In genomic region chr10:5412277-5412941, GRCh38 we compare ENCODE assay signal across 8 cellular contexts. TPM values are rescaled to one million over a fixed set of nuclear protein-coding genes. Genes with fewer than 3 reads are reported as not detected.
DNase-seq lines count a peak whose midpoint lies in the region; ATAC-seq and TF ChIP-seq lines count a peak whose summit lies in the region.

Gene NET1 (plus strand): TSS chr10:5412557. CDS start chr10:5412693, 136 bp downstream.

- peak within 1 kb of the TSS; percentile 72 for H3K4me3 ChIP-seq in HUES6 (ENCODE audit: low read depth, low read length)
- peak within 1 kb of the TSS; percentile 89 for H3K4me3 ChIP-seq in OCI-LY7 (ENCODE audit: low read depth, low read length, poor library complexity, severe bottlenecking)
- peak within 1 kb of the TSS; percentile 76 to 80 for H3K4me3 ChIP-seq in esophagus (ENCODE audit: low read depth in 1 of 2, low read length in 2 of 2)
- peak within 1 kb of the TSS; percentile 72 to 80 for H3K4me3 ChIP-seq in mucosa of rectum (ENCODE audit: low read length in 2 of 2)

- intact Hi-C loops in OCI-LY7 (cut with micrococcal nuclease; ENCODE audit: unreplicated experiment), result no loop called here

- 0 to 1% methylated on average over 45 to 48 of the region's 48 CpGs for WGBS in esophagus, 2 donors

- H3K4me1 ChIP-seq in HUES6 (ENCODE audit: control insufficient read depth, insufficient read depth, low read length) (peaks cover 18% of the 10 kb centered on the region), OCI-LY7 (ENCODE audit: insufficient read depth, low read length, poor library complexity, severe bottlenecking) (peaks cover 16% of the 10 kb centered on the region), esophagus (ENCODE audit: control insufficient read depth in 2 of 2, insufficient read depth in 2 of 2, low read length in 1 of 2) (no peaks in the 10 kb centered on the region), mucosa of rectum (ENCODE audit: control insufficient read depth in 2 of 2, insufficient read depth in 2 of 2, low read length in 2 of 2) (peaks cover 0 to 5% of the 10 kb centered on the region in 2 donors)

- H4K20me1 ChIP-seq in OCI-LY7 (ENCODE audit: insufficient read depth, low read length), result no peaks in the 10 kb centered on the region

- H3K79me2 ChIP-seq in OCI-LY7 (ENCODE audit: insufficient read depth, low read depth, low read length), result peaks cover 42% of the 10 kb centered on the region; the same call in 1 of the 2 replicates

- no TSS peak for BruUV-seq in OCI-LY7 (replicated peaks; lab: Mats Ljungman, UMichigan)

- CTCF ChIA-PET in OCI-LY7 (lab: Charles Lee; ENCODE audit: unreplicated experiment), result interaction anchor here (0.6 kb wide), 1 partner anchor 1857 kb away, joined by 6 read pairs; no protein-coding TSS in a partner anchor

- H3K9me2 ChIP-seq in OCI-LY7 (ENCODE audit: insufficient read depth, low read length), result no peaks in the 10 kb centered on the region

- no peaks in the 10 kb centered on the region for H3K27me3 ChIP-seq in HUES6 (ENCODE audit: control insufficient read depth, insufficient read depth, low read length)
- H3K27me3 ChIP-seq in esophagus (ENCODE audit: control insufficient read depth in 1 of 2, insufficient read depth in 2 of 2, low read length in 2 of 2), result no peaks in the 10 kb centered on the region
- no peaks in the 10 kb centered on the region for H3K27me3 ChIP-seq in mucosa of rectum (ENCODE audit: control insufficient read depth in 2 of 2, insufficient read depth in 2 of 2, low read length in 2 of 2)

- peak within 1 kb of the TSS; percentile 97 for H3K4me2 ChIP-seq in OCI-LY7 (ENCODE audit: low read length)

- no peak for TF ChIP-seq CTCF in OCI-LY7 (conservative IDR thresholded peaks at IDR 0.05; ENCODE audit: low read length)

- H3K27ac ChIP-seq in HUES6 (ENCODE audit: low read depth, low read length) (peak within 1 kb of the TSS; percentile 70; the same call in 1 of the 2 replicates), OCI-LY7 (ENCODE audit: low read depth, low read length, poor library complexity, severe bottlenecking) (peak within 1 kb of the TSS; percentile 27), esophagus (ENCODE audit: low read depth in 2 of 2, low read length in 1 of 2) (peak within 1 kb of the TSS; percentile 70 to 75), mucosa of rectum (ENCODE audit: low read depth in 2 of 2, low read length in 2 of 2) (no peak within 1 kb of the TSS)

- DNase-seq in DMS 273 treated with DMSO at 0.1 percent for 48 hours (lab: John Stamatoyannopoulos, UW) (peak; percentile 74), OCI-LY7 (ENCODE audit: low spot score) (peak; percentile 87)
- DNase-seq in activated T-cell treated with anti-CD3 and anti-CD28 coated beads, Interleukin-2, amount 50 U/mL, for 1 hour, result peak; percentile 69
- peak; percentile 11 to 42 for DNase-seq in stimulated activated CD8-positive, alpha-beta memory T cell treated with anti-CD3 and anti-CD28 coated beads, Interleukin-7, amount 100 ng/mL, for 1 hour (ENCODE audit: low read depth in 2 of 2)

- H3K36me3 ChIP-seq in HUES6 (ENCODE audit: control insufficient read depth, insufficient read depth, low read length) (no peaks in the 10 kb centered on the region), OCI-LY7 (ENCODE audit: insufficient read depth, low read length) (peaks cover 19% of the 10 kb centered on the region), esophagus (ENCODE audit: control insufficient read depth in 2 of 2, insufficient read depth in 2 of 2, low read length in 1 of 2) (peaks cover 0 to 2% of the 10 kb centered on the region in 2 donors), mucosa of rectum (ENCODE audit: control insufficient read depth in 2 of 2, insufficient read depth in 2 of 2, low read length in 2 of 2) (no peaks in the 10 kb centered on the region)

- H3K9ac ChIP-seq in HUES6 (ENCODE audit: low read length) (peak within 1 kb of the TSS; percentile 83), mucosa of rectum (ENCODE audit: low read depth in 1 of 2, low read length in 2 of 2) (peak within 1 kb of the TSS; percentile 41 to 74)

- POLR2A ChIA-PET in OCI-LY7 (lab: Charles Lee), result interaction anchor here (0.8 kb wide), 1 partner anchor 174 kb away, joined by 3 read pairs; no protein-coding TSS in a partner anchor

- ATAC-seq in GM21447 (IDR thresholded peaks at IDR 0.05; ENCODE audit: unreplicated experiment), result peak; percentile 98

- H3K9me3 ChIP-seq in HUES6 (ENCODE audit: control insufficient read depth, insufficient read depth, low read depth, low read length), result peaks cover 2% of the 10 kb centered on the region; the same call in 1 of the 2 replicates
- peaks cover 16% of the 10 kb centered on the region for H3K9me3 ChIP-seq in OCI-LY7 (ENCODE audit: low read length)
- H3K9me3 ChIP-seq in esophagus (ENCODE audit: control insufficient read depth in 2 of 2, insufficient read depth in 1 of 2, low read depth in 1 of 2, low read length in 1 of 2), result no peaks in the 10 kb centered on the region
- H3K9me3 ChIP-seq in mucosa of rectum (ENCODE audit: control insufficient read depth in 2 of 2, low read length in 2 of 2), result no peaks in the 10 kb centered on the region

- peak within 1 kb of the TSS; percentile 99 for H2AFZ ChIP-seq in OCI-LY7 (ENCODE audit: low read length)

RNA-seq across cellular contexts. Expression of gene NET1, which starts in this region (rescaled TPM):
- total RNA-seq in OCI-LY7 (2014; rRNA removed; shearing (Covaris generic)), result 39.8 and 51.4 TPM in 2 replicates
- 46.3 and 46.9 TPM in 2 replicates for total RNA-seq in OCI-LY7 (2022)
- polyA plus RNA-seq in esophagus, result 10 to 100 TPM; 41.5 to 52.0 TPM

Comparison
In these comparisons a context has a peak if more than half of its experiments do, and no peak if none do; other contexts are left out.
1. DNase-seq: peak in every context shown above with its lines; median percentile 87 in OCI-LY7; 74 in DMS 273 treated with DMSO at 0.1 percent for 48 hours; 69 in activated T-cell treated with anti-CD3 and anti-CD28 coated beads, Interleukin-2, amount 50 U/mL, for 1 hour; 26 in stimulated activated CD8-positive, alpha-beta memory T cell treated with anti-CD3 and anti-CD28 coated beads, Interleukin-7, amount 100 ng/mL, for 1 hour.
2. H3K27ac ChIP-seq: peak in HUES6 (single experiment), OCI-LY7 (single experiment) and esophagus (2 of 2); none in mucosa of rectum (0 of 2).
3. Peak in every context shown above with its lines, with median percentiles within 50 percentile points of each other: H3K4me3 ChIP-seq.